7 cellular contexts compared by ENCODE assay signal in the genomic region with DNA sequence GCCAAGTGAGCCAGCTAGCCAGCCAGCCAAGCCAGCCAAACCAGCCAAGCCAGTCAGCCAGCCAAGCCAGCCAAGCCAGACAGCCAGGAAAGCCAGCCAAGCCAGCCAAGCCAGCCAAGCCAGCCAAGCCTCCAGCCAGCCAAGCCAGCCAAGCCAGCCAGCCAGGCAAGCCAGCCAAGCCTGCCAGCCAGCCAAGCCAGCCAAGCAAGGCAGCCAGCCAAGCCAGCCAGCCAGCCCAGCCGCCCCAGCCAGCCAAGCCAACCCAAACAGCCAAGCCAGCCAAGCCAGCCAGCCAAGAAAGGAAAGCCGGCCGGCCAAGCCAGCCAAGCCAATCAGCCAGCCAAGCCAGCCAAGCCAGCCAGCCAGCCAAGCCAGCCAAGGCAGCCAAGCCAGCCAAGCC.
DNase-seq lines count a peak whose midpoint lies in the region; ATAC-seq and TF ChIP-seq lines count a peak whose summit lies in the region.
"Not testable (repeated sequence)": the region's sequence is repeated elsewhere in the genome, so short reads cannot be mapped to it uniquely, and the experiment has no call there.

No MANE protein-coding gene starts in this region.

- H3K9ac ChIP-seq in DND-41 (ENCODE audit: low read depth, low read length) = not testable (repeated sequence)

- H3K4me1 ChIP-seq in DND-41 (ENCODE audit: insufficient read depth, low read length); left lung: not testable (repeated sequence)

- not testable (repeated sequence) for H3K9me3 Mint-ChIP-seq in type B pancreatic cell

- not testable (repeated sequence) for TF ChIP-seq CTCF in DND-41 (IDR thresholded peaks at IDR 0.05; ENCODE audit: borderline replicate concordance, extremely low read depth, low read length, poor library complexity, severe bottlenecking); left lung (IDR thresholded peaks at IDR 0.05); type B pancreatic cell (conservative IDR thresholded peaks at IDR 0.05)

- not testable (repeated sequence) for ATAC-seq in DND-41 (ENCODE audit: insufficient read depth, low read depth); Right ventricle myocardium superior (ENCODE audit: poor library complexity); left lung

- intact Hi-C loops in Right ventricle myocardium superior (cut with DNase I); left lung (cut with DNase I); posterior vena cava (cut with DNase I): not testable (repeated sequence)

- H3K36me3 Mint-ChIP-seq in type B pancreatic cell = not testable (repeated sequence)

- not testable (repeated sequence) for H3K4me1 Mint-ChIP-seq in type B pancreatic cell (ENCODE audit: unreplicated experiment)

- not testable (repeated sequence) for H4K20me1 ChIP-seq in DND-41 (ENCODE audit: insufficient read depth, low read length)

- not testable (repeated sequence) for H3K27ac Mint-ChIP-seq in type B pancreatic cell

- not testable (repeated sequence) for H3K27me3 ChIP-seq in DND-41 (ENCODE audit: insufficient read depth, low read length, poor library complexity); left lung

- not testable (repeated sequence) for H3K27ac ChIP-seq in DND-41 (ENCODE audit: low read length); left lung

- H2AFZ ChIP-seq in DND-41 (ENCODE audit: low read depth, low read length) = not testable (repeated sequence)

- not testable (repeated sequence) for H3K36me3 ChIP-seq in DND-41 (ENCODE audit: insufficient read depth, low read length); left lung

- H3K4me2 ChIP-seq in DND-41 (ENCODE audit: insufficient read depth, low read length) = not testable (repeated sequence)

- H3K9me3 ChIP-seq in DND-41 (ENCODE audit: insufficient read depth, low read length, severe bottlenecking); left lung: not testable (repeated sequence)

- not testable (repeated sequence) for H3K27me3 Mint-ChIP-seq in type B pancreatic cell

- not testable (repeated sequence) for H3K79me2 ChIP-seq in DND-41 (ENCODE audit: insufficient read depth, low read length)

- peak; percentile 0 for DNase-seq in DND-41
- peak; percentile 2 for DNase-seq in activated T-cell treated with anti-CD3 and anti-CD28 coated beads, Interleukin-2, amount 50 U/mL, for 1 hour
- DNase-seq in Right ventricle myocardium superior = peak; percentile 12
- peak; percentile 4 to 5 for DNase-seq in left lung
- peak; percentile 30 for DNase-seq in mesenteric fat pad (ENCODE audit: low spot score)
- peak; percentile 73 for DNase-seq in posterior vena cava (ENCODE audit: low spot score)
- peak; percentile 11 for DNase-seq in type B pancreatic cell (ENCODE audit: extremely low spot score, unreplicated experiment)

- not testable (repeated sequence) for H3K4me3 ChIP-seq in DND-41 (ENCODE audit: low read depth in 1 of 2, low read length in 2 of 2); left lung

- H3K4me3 Mint-ChIP-seq in type B pancreatic cell = not testable (repeated sequence)

Comparison
In these comparisons a context has a peak if more than half of its experiments do, and no peak if none do; other contexts are left out.
1. DNase-seq: peak in every context shown above with its lines; median percentile 73 in posterior vena cava; 30 in mesenteric fat pad; 12 in Right ventricle myocardium superior; 11 in type B pancreatic cell; 4 in left lung; 2 in activated T-cell treated with anti-CD3 and anti-CD28 coated beads, Interleukin-2, amount 50 U/mL, for 1 hour; 0 in DND-41.